Comparison of ENCODE assay signal across 1 cellular context in the genomic region with DNA sequence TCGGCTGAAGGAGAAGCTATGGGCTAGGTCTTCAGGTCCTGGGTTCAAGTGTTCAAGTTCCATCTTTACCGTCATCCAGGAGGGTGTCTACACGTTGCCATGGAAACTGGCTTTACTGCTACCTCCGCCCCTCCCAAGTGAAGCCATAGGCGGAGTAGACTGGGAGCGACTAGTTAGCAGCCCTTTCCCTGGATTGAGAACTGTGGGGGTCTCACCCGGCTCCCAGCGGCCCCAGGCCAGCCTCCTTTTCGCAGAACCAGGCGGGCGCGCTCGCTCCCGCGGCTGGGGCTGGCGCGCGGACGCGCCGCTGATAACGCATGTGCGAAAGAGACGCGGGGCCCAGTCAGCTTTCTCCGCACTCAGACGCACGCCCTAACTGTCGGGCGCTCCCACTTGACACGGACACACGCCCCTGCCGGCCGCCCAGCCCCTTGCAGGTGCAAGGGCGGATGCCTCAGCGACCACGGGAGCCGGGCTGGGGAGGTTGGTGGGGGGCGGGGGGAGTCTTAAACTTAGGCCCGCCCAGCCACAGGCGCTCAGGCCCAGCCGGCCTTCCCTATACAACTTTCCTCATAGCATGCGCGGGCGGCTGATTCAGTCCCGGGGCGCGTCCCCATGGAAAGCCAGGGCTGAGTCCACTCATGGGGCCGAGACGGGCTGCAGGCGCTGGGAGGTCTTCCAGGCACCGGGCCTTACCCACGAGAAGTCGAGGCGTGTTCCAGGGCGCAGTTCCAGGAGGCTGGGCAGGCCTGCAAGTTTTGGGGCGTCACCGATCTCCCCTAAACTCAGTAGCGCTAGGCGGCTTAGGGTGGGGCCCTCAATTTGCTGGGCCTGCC.
TF ChIP-seq lines count a peak whose summit lies in the region.

No MANE protein-coding gene starts in this region.

TF ChIP-seq in A549, 52 proteins besides CTCF, POLR2A, EP300 and RAD21 (continued from another document):
- TF ChIP-seq, protein P1, sequence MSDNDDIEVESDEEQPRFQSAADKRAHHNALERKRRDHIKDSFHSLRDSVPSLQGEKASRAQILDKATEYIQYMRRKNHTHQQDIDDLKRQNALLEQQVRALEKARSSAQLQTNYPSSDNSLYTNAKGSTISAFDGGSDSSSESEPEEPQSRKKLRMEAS (IDR thresholded peaks at IDR 0.05): peak; percentile 45; the same call in 1 of the 2 replicates
- TF ChIP-seq TFCP2L1 (CRISPR knock-in tag; IDR thresholded peaks at IDR 0.05): no peak
- TF ChIP-seq, protein P2, sequence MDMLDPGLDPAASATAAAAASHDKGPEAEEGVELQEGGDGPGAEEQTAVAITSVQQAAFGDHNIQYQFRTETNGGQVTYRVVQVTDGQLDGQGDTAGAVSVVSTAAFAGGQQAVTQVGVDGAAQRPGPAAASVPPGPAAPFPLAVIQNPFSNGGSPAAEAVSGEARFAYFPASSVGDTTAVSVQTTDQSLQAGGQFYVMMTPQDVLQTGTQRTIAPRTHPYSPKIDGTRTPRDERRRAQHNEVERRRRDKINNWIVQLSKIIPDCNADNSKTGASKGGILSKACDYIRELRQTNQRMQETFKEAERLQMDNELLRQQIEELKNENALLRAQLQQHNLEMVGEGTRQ (IDR thresholded peaks at IDR 0.05): no peak
- TF ChIP-seq, protein P3, sequence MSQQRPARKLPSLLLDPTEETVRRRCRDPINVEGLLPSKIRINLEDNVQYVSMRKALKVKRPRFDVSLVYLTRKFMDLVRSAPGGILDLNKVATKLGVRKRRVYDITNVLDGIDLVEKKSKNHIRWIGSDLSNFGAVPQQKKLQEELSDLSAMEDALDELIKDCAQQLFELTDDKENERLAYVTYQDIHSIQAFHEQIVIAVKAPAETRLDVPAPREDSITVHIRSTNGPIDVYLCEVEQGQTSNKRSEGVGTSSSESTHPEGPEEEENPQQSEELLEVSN (IDR thresholded peaks at IDR 0.05; ENCODE audit: borderline replicate concordance, low read depth): no peak
- TF ChIP-seq MAFK (IDR thresholded peaks at IDR 0.05; ENCODE audit: partially characterized antibody): no peak
- TF ChIP-seq GATA3 (IDR thresholded peaks at IDR 0.05; ENCODE audit: borderline replicate concordance): no peak
- no peak for TF ChIP-seq JUN (IDR thresholded peaks at IDR 0.05)
- TF ChIP-seq CEBPB (IDR thresholded peaks at IDR 0.05): no peak
- no peak for TF ChIP-seq NPAS2 (CRISPR knock-in tag; IDR thresholded peaks at IDR 0.05; ENCODE audit: borderline replicate concordance)
- TF ChIP-seq ZNF302 (CRISPR knock-in tag; IDR thresholded peaks at IDR 0.05): no peak
- TF ChIP-seq RFX5 (IDR thresholded peaks at IDR 0.05): 0 out of 2 replicates have a peak, but pooled peaks have one; percentile 21
- no peak for TF ChIP-seq CHD4 (IDR thresholded peaks at IDR 0.05; ENCODE audit: borderline replicate concordance)
